In genomic region chr1:238439483-238439882, GRCh38 we compare ENCODE assay signal across 24 cellular contexts.
"Had no signal": no experiment of that assay in that cellular context is flagged by ENCODE, and none has a peak within 500 bp of the region (broad histone marks: within the 10 kb centered on the region; RNA-seq: fewer than 3 reads in every experiment).

No MANE protein-coding gene starts in this region.

- H3K4me3 ChIP-seq: adrenal gland, breast epithelium, MG63, SJSA1 had no signal

- H3K4me1 ChIP-seq: adrenal gland, breast epithelium, SJSA1 had no signal

- H3K9me3 ChIP-seq: adrenal gland, breast epithelium, MG63, SJSA1 had no signal

- H3K27ac ChIP-seq: adrenal gland, breast epithelium, SJSA1 had no signal

- DNase-seq: activated CD4-positive, alpha-beta T cell treated with anti-CD3 and anti-CD28 coated beads for 4 hours; activated CD8-positive, alpha-beta memory T cell treated with anti-CD3 and anti-CD28 coated beads, Interleukin-2, amount 50 U/mL, for 4 hours; activated CD8-positive, alpha-beta T cell treated with anti-CD3 and anti-CD28 coated beads for 36 hours; activated naive CD4-positive, alpha-beta T cell treated with anti-CD3 and anti-CD28 coated beads, Interleukin-2, amount 50 U/mL, for 16 hours; activated naive CD8-positive, alpha-beta T cell treated with anti-CD3 and anti-CD28 coated beads, Interleukin-2, amount 10 ng/mL, durations not matched to agents 7 days and 5 days; activated T-cell treated with anti-CD3 and anti-CD28 coated beads, Interleukin-2, amount 50 U/mL, for 72 hours; adrenal gland; anterior cingulate cortex; caudate nucleus; MG63; NCI-H1105 treated with DMSO at 0.1 percent for 48 hours; NCI-H146; NCI-H187 treated with DMSO at 0.1 percent for 48 hours; NCI-H2081 treated with DMSO at 0.1 percent for 48 hours; NCI-H2171; NCI-H2227 treated with DMSO at 0.1 percent for 48 hours; NCI-H446 treated with DMSO at 0.1 percent for 48 hours; NCI-H524 treated with DMSO at 0.1 percent for 48 hours; NCI-H774; PC-3; SHP77; T-helper 1 cell had no signal

- H3K27me3 ChIP-seq: adrenal gland, breast epithelium, MG63, SJSA1 had no signal

- H3K36me3 ChIP-seq: adrenal gland, breast epithelium, MG63, SJSA1 had no signal
